Comparison of ENCODE assay signal across 24 cellular contexts in the genomic region with DNA sequence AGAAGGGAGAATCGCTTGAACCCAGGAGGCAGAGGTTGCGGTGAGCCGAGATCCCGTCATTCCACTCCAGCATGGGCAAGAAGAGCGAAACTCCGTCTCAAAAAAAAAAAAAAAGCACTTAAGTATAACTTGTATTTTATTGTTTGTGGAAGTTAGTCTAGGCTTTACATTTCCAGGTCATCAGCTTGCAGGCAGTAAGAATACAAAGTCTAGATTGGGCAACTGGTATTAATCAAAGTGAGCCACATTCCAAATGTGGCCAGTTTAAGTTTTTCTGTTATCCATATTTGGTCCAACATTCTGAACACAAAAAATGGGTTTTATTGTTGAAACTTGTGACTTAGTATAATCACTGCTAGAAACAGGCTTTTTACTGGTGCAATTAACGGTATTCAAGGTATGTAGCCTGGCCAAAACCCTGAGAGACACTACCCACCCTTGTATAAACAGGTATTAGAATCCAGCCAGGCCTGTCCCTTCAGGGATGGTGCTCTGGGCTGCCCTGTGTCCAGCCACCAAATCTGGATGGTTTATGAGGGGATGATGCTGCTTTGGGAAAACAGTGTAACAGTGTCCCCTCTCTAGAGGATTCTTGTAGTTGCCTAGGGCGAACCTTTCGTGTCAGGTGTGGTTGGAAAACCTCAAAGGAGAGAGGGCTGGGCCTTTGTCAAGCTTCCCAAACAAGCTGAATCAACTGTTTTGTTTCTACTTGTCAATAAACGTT.
DNase-seq lines count a peak whose midpoint lies in the region; ATAC-seq and TF ChIP-seq lines count a peak whose summit lies in the region.
"Had no signal": no experiment of that assay in that cellular context is flagged by ENCODE, and none has a peak within 500 bp of the region (broad histone marks: within the 10 kb centered on the region; RNA-seq: fewer than 3 reads in every experiment).

No MANE protein-coding gene starts in this region.

- POLR2A ChIA-PET in A673 (lab: Charles Lee; ENCODE audit: low non-redundant PET) (no interaction called here), WTC11 (lab: Charles Lee) (no interaction called here)

- H3K27me3 ChIP-seq in A673 (replicated peaks; ENCODE audit: insufficient read depth, low read depth, low read length, poor library complexity) (no peaks in the 10 kb centered on the region), layer of hippocampus (ENCODE audit: control insufficient read depth, insufficient read depth, low read length) (no peaks in the 10 kb centered on the region)
- H3K27me3 ChIP-seq: BLaER1, MG63 had no signal

- no peaks in the 10 kb centered on the region for H3K36me3 ChIP-seq in A673 (ENCODE audit: insufficient read depth, low read length, poor library complexity, severe bottlenecking)
- H3K36me3 ChIP-seq: BLaER1, MG63 had no signal

- TF ChIP-seq CTCF in A673 (conservative IDR thresholded peaks at IDR 0.05; ENCODE audit: low read depth, low read length) (no peak), WTC11 (IDR thresholded peaks at IDR 0.05) (no peak)

- DNase-seq in A673 (ENCODE audit: low spot score) (no peak), WTC11 (ENCODE audit: low spot score) (no peak), pons (ENCODE audit: low spot score) (peak; percentile 59), NOMO-1 treated with DMSO at 0.1 percent for 48 hours (lab: John Stamatoyannopoulos, UW; ENCODE audit: unreplicated experiment) (no peak), NCI-H345 treated with DMSO at 0.1 percent for 48 hours (lab: John Stamatoyannopoulos, UW; ENCODE audit: unreplicated experiment) (no peak), activated T-cell treated with anti-CD3 and anti-CD28 coated beads for 4 hours (no peak), OCI-M2 (lab: John Stamatoyannopoulos, UW; ENCODE audit: unreplicated experiment) (no peak)
- DNase-seq: 8988T; CD4-positive, CD25-positive, alpha-beta regulatory T cell; DMS153; H7; HFFc6; KBM-7; MG63; NCI-H1105 treated with DMSO at 0.1 percent for 48 hours; NCI-H146; NCI-H1930; NCI-H2107; NCI-H526 treated with DMSO at 0.1 percent for 48 hours; SHP77 had no signal

- H3K9me3 ChIP-seq in A673 (ENCODE audit: low read depth, low read length, poor library complexity, severe bottlenecking): no peaks in the 10 kb centered on the region
- H3K9me3 ChIP-seq: BLaER1, MG63 had no signal

- H3K27ac ChIP-seq in A673 (ENCODE audit: low read depth, low read length, poor library complexity, severe bottlenecking): peak overlapping the region; percentile 22
- peak overlapping the region; percentile 6 for H3K27ac ChIP-seq in layer of hippocampus (ENCODE audit: low read depth, low read length)
- H3K27ac ChIP-seq: BLaER1, RWPE1 had no signal

- H3K4me3 ChIP-seq in A673 (ENCODE audit: low read depth, low read length, poor library complexity, severe bottlenecking): no peak overlapping the region
- H3K4me3 ChIP-seq: BLaER1, MG63 had no signal

- no peak overlapping the region for H3K4me3 Mint-ChIP-seq in WTC11
- H3K4me3 Mint-ChIP-seq: CD4-positive, CD25-positive, alpha-beta regulatory T cell; HFFc6 had no signal

- no TSS peak for BruUV-seq in A673 (replicated peaks; lab: Mats Ljungman, UMichigan)

- intact Hi-C loops in A673 (cut with micrococcal nuclease; ENCODE audit: unreplicated experiment): no loop called here

- H3K4me1 Mint-ChIP-seq in WTC11: peaks cover 58% of the 10 kb centered on the region

- H3K27ac Mint-ChIP-seq in WTC11: peak overlapping the region; percentile 88
- H3K27ac Mint-ChIP-seq: CD4-positive, CD25-positive, alpha-beta regulatory T cell; HFFc6 had no signal

- H3K4me1 ChIP-seq in A673 (ENCODE audit: insufficient read depth, low read length, poor library complexity, severe bottlenecking): peaks cover 46% of the 10 kb centered on the region

- CTCF ChIA-PET in A673 (lab: Charles Lee): no interaction called here
- CTCF ChIA-PET in WTC11 (lab: Charles Lee): no interaction called here

- ATAC-seq in WTC11: no peak
- ATAC-seq: Panc1 had no signal

- H3K27me3 Mint-ChIP-seq in WTC11 (ENCODE audit: low read depth): no peaks in the 10 kb centered on the region
- H3K27me3 Mint-ChIP-seq: CD4-positive, CD25-positive, alpha-beta regulatory T cell had no signal

- no peaks in the 10 kb centered on the region for H3K9me3 Mint-ChIP-seq in WTC11
- H3K9me3 Mint-ChIP-seq: HFFc6 had no signal

- H3K36me3 Mint-ChIP-seq in WTC11: peaks cover 15% of the 10 kb centered on the region

TF ChIP-seq in WTC11, 78 proteins besides CTCF, POLR2A, EP300 and RAD21:
- no peak for TF ChIP-seq ZNF138 (CRISPR knock-in tag; conservative IDR thresholded peaks at IDR 0.05)
